35 cellular contexts compared by ENCODE assay signal in the genomic region with DNA sequence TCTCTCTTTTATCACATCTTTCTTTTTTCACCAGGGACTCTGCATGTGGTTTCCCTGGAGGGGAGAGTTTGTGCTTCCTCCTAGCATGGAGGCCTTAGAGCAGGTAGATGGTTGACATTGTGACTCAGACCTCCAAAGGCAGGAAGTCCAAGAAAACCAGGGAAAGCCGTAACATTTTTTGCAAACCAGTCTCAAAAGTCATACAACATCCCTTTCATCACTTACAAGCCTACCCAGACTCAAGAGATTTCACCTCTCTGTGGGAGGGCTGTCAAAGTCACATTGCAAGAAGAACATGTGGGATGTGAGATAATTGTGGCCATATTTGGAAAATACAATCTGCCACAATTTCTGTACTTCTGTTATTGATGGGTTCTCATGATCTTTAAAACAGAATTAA.
"Had no signal": no experiment of that assay in that cellular context is flagged by ENCODE, and none has a peak within 500 bp of the region (broad histone marks: within the 10 kb centered on the region; RNA-seq: fewer than 3 reads in every experiment).

No MANE protein-coding gene starts in this region.

- H3K27me3 ChIP-seq: cardiac muscle cell, foreskin keratinocyte, neural progenitor cell, right atrium auricular region, suprapubic skin, tibial artery, upper lobe of right lung had no signal

- H3K27ac ChIP-seq: cardiac muscle cell, coronary artery, foreskin keratinocyte, heart left ventricle, lower lobe of right lung, neural progenitor cell, parathyroid adenoma, psoas muscle, right atrium auricular region, suprapubic skin, tibial artery, upper lobe of right lung had no signal

- DNase-seq: activated CD4-positive, alpha-beta memory T cell treated with anti-CD3 and anti-CD28 coated beads, Interleukin-2, amount 10 ng/mL, durations not matched to agents 7 days and 5 days; activated CD4-positive, alpha-beta T cell treated with anti-CD3 and anti-CD28 coated beads, Interleukin-2, amount 10 ng/mL, durations not matched to agents 7 days and 5 days; activated CD4-positive, CD25-positive, alpha-beta regulatory T cell treated with anti-CD3 and anti-CD28 coated beads, Interleukin-2, amount 50 U/mL, for 72 hours; activated CD8-positive, alpha-beta memory T cell treated with anti-CD3 and anti-CD28 coated beads, Interleukin-2, amount 50 U/mL, for 48 hours; activated gamma-delta T cell; activated naive CD4-positive, alpha-beta T cell treated with anti-CD3 and anti-CD28 coated beads, Interleukin-2, amount 10 ng/mL, durations not matched to agents 7 days and 5 days; activated naive CD8-positive, alpha-beta T cell treated with anti-CD3 and anti-CD28 coated beads, Interleukin-2, amount 10 ng/mL, durations not matched to agents 7 days and 5 days; activated T-cell treated with anti-CD3 and anti-CD28 coated beads, Interleukin-2, amount 50 U/mL, for 24 hours; amygdala; cerebellar nuclear complex; effector memory CD8-positive, alpha-beta T cell; erythroblast; foreskin keratinocyte; heart left ventricle; hypothalamus; immature natural killer cell; kidney; lower lobe of right lung; mesendoderm; natural killer cell; occipital lobe; psoas muscle; stimulated activated CD4-positive, alpha-beta T cell treated with anti-CD3 and anti-CD28 coated beads, Interleukin-15, amount 100 ng/mL, for 24 hours; stimulated activated CD4-positive, alpha-beta T cell treated with anti-CD3 and anti-CD28 coated beads, Interleukin-2, amount 100 ng/mL, for 24 hours; stimulated activated naive B cell treated with anti-CD40 and anti-IgM and Interleukin-4, amounts not matched to agents 10 μg/mL and 1 μg/mL and 100 μg/mL, for 72 hours; T-helper 17 cell; tibial artery; upper lobe of right lung had no signal

- H3K9me3 ChIP-seq: heart left ventricle, lower lobe of right lung, psoas muscle, right atrium auricular region, suprapubic skin, tibial artery, upper lobe of right lung had no signal

- H3K36me3 ChIP-seq: cardiac muscle cell, heart left ventricle, lower lobe of right lung, neural progenitor cell, right atrium auricular region, suprapubic skin, tibial artery, upper lobe of right lung had no signal

- H3K79me2 ChIP-seq: parathyroid adenoma had no signal

- H3K4me2 ChIP-seq: neural progenitor cell had no signal

- H3K9ac ChIP-seq: neural progenitor cell, parathyroid adenoma had no signal

- H3K4me3 ChIP-seq: cardiac muscle cell, coronary artery, heart left ventricle, lower lobe of right lung, neural progenitor cell, psoas muscle, right atrium auricular region, suprapubic skin, tibial artery, upper lobe of right lung had no signal

- H3K4me1 ChIP-seq: heart left ventricle, lower lobe of right lung, neural progenitor cell, parathyroid adenoma, psoas muscle, right atrium auricular region, suprapubic skin, tibial artery, upper lobe of right lung had no signal

- ATAC-seq: effector memory CD8-positive, alpha-beta T cell; foreskin keratinocyte; heart left ventricle; left lobe of liver; lower lobe of right lung; natural killer cell; psoas muscle; stimulated activated naive B cell treated with anti-CD40 and anti-IgM and Interleukin-4, amounts not matched to agents 10 μg/mL and 1 μg/mL and 100 μg/mL, for 72 hours; T-helper 17 cell; upper lobe of right lung had no signal

- H2AFZ ChIP-seq: neural progenitor cell, parathyroid adenoma had no signal
